ENCODE assay signal across 21 cellular contexts in the genomic region with DNA sequence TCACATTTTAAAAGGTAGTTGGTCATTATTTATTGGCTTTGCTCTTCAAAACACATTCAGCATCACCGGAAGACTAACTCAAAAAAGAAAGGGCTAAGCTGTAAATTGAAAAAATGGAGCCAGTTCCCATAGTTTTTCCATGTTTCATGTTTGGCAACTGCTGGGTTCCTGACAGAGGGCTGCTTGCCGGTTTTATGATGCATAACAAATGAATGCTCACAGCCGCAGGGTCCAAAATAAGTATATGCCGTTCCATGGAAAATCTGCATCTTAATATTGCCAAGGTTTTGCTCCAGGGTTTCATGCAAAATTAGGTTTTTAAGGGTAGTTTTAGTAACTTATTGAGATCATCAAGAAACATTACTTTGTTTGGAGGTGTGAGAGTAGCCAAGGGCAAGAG. TPM values are rescaled to one million over a fixed set of nuclear protein-coding genes. Genes with fewer than 3 reads are reported as not detected.
DNase-seq lines count a peak whose midpoint lies in the region; ATAC-seq and TF ChIP-seq lines count a peak whose summit lies in the region.
"Had no signal": no experiment of that assay in that cellular context is flagged by ENCODE, and none has a peak within 500 bp of the region (broad histone marks: within the 10 kb centered on the region; RNA-seq: fewer than 3 reads in every experiment).

No MANE protein-coding gene starts in this region.

- no peaks in the 10 kb centered on the region for H3K36me3 ChIP-seq in prostate gland
- H3K36me3 ChIP-seq: HAP-1 had no signal

- TF ChIP-seq CTCF in prostate gland (IDR thresholded peaks at IDR 0.05): no peak

- no peaks in the 10 kb centered on the region for H3K27me3 ChIP-seq in prostate gland (replicated peaks; ENCODE audit: insufficient read depth)

- peak; percentile 59 for DNase-seq in DMS79 treated with DMSO at 0.1 percent for 48 hours (lab: John Stamatoyannopoulos, UW)
- peak; percentile 18 for DNase-seq in NCI-H146 treated with DMSO at 0.1 percent for 48 hours (lab: John Stamatoyannopoulos, UW; ENCODE audit: unreplicated experiment)
- DNase-seq in NCI-H748 treated with DMSO at 0.1 percent for 48 hours (lab: John Stamatoyannopoulos, UW): peak; percentile 11
- DNase-seq in left kidney (ENCODE audit: low read depth, low spot score): peak; percentile 40
- DNase-seq in NCI-H1105 (lab: John Stamatoyannopoulos, UW): no peak
- no peak for DNase-seq in prostate gland (ENCODE audit: low spot score)
- no peak for DNase-seq in NCI-H1436 treated with DMSO at 0.1 percent for 48 hours (lab: John Stamatoyannopoulos, UW)
- DNase-seq: activated CD4-positive, alpha-beta T cell treated with anti-CD3 and anti-CD28 coated beads for 36 hours; activated CD8-positive, alpha-beta memory T cell treated with anti-CD3 and anti-CD28 coated beads, Interleukin-2, amount 10 ng/mL, durations not matched to agents 7 days and 5 days; CD8-positive, alpha-beta T cell; Karpas-422; NCI-H1417 treated with DMSO at 0.1 percent for 48 hours; NCI-H510A; nephron progenitor cell; stimulated activated CD4-positive, alpha-beta T cell treated with anti-CD3 and anti-CD28 coated beads, Interleukin-1b, Interleukin-23, amount 100 ng/mL, for 48 hours; stimulated activated naive B cell treated with anti-CD40 and anti-IgM and Interleukin-4, amounts not matched to agents 10 μg/mL and 1 μg/mL and 100 μg/mL, for 72 hours had no signal

- WGBS in prostate gland: 61% methylated on average over 4 of the region's 4 CpGs

- H3K27ac ChIP-seq in prostate gland: no peak overlapping the region

- no peak for ATAC-seq in GM18907 (IDR thresholded peaks at IDR 0.05; ENCODE audit: unreplicated experiment)
- ATAC-seq: activated CD4-positive, alpha-beta T cell treated with anti-CD3 and anti-CD28 coated beads for 36 hours; activated CD8-positive, alpha-beta memory T cell treated with anti-CD3 and anti-CD28 coated beads, Interleukin-2, amount 10 ng/mL, durations not matched to agents 7 days and 5 days; CD8-positive, alpha-beta T cell; stimulated activated naive B cell treated with anti-CD40 and anti-IgM and Interleukin-4, amounts not matched to agents 10 μg/mL and 1 μg/mL and 100 μg/mL, for 72 hours had no signal

- intact Hi-C loops in prostate gland (cut with DNase I): no loop called here

- no peak overlapping the region for H3K4me3 ChIP-seq in prostate gland
- H3K4me3 ChIP-seq: HAP-1 had no signal

- H3K4me1 ChIP-seq in prostate gland (replicated peaks): no peaks in the 10 kb centered on the region
- H3K4me1 ChIP-seq: HAP-1 had no signal

- no peaks in the 10 kb centered on the region for H3K9me3 ChIP-seq in prostate gland
- H3K9me3 ChIP-seq: HAP-1 had no signal

- TF ChIP-seq POLR2A in prostate gland (IDR thresholded peaks at IDR 0.05): no peak

RNA-seq across cellular contexts. Expression of a gene that starts 15.8 kb away (rescaled TPM):
- total RNA-seq in prostate gland: not detected
- total RNA-seq: activated CD4-positive, alpha-beta T cell treated with anti-CD3 and anti-CD28 coated beads for 36 hours; activated CD8-positive, alpha-beta memory T cell treated with anti-CD3 and anti-CD28 coated beads, Interleukin-2, amount 10 ng/mL, durations not matched to agents 7 days and 5 days; activated T-helper 2 cell treated with anti-CD3 and anti-CD28 coated beads, Interferon-gamma antibody, Interleukin-2, Interleukin-4, amounts not matched to agents 10 μg/mL and 5 μg/mL and 100 μg/mL, durations not matched to agents 14 hours and 24 hours and 36 hours; CD8-positive, alpha-beta T cell; lower leg skin; mononuclear cell had no signal

RNA-seq across cellular contexts. Expression of a gene that starts 30.4 kb away (rescaled TPM):
- not detected for total RNA-seq in prostate gland
- total RNA-seq: activated CD8-positive, alpha-beta memory T cell treated with anti-CD3 and anti-CD28 coated beads, Interleukin-2, amount 10 ng/mL, durations not matched to agents 7 days and 5 days; CD8-positive, alpha-beta T cell; lower leg skin; mononuclear cell had no signal

RNA-seq across cellular contexts. Expression of a gene that starts 43.8 kb away (rescaled TPM):
- total RNA-seq in prostate gland: 10 to 100 TPM; 10.2 to 23.3 TPM

Comparison
In these comparisons a context has a peak if more than half of its experiments do, and no peak if none do; other contexts are left out.
1. DNase-seq: peak in DMS79 treated with DMSO at 0.1 percent for 48 hours (single experiment), NCI-H146 treated with DMSO at 0.1 percent for 48 hours (single experiment), NCI-H748 treated with DMSO at 0.1 percent for 48 hours (single experiment) and left kidney (single experiment); none in NCI-H1105 (single experiment), prostate gland (single experiment) and NCI-H1436 treated with DMSO at 0.1 percent for 48 hours (single experiment).